Comparison of ENCODE assay signal across 21 cellular contexts in genomic region chr14:100739306-100739705, GRCh38. TPM values are rescaled to one million over a fixed set of nuclear protein-coding genes. Genes with fewer than 3 reads are reported as not detected.
A peak's percentile ranks its signal among the peaks of the same experiment; 100 is the strongest.
DNase-seq lines count a peak whose midpoint lies in the region; ATAC-seq, FAIRE-seq and TF ChIP-seq lines count a peak whose summit lies in the region.
"Had no signal": no experiment of that assay in that cellular context is flagged by ENCODE, and none has a peak within 500 bp of the region (broad histone marks: within the 10 kb centered on the region; RNA-seq: fewer than 3 reads in every experiment).

No MANE protein-coding gene starts in this region.

- no peaks in the 10 kb centered on the region for H3K79me2 ChIP-seq in osteoblast (ENCODE audit: insufficient read depth, low read length)

- H3K9me3 Mint-ChIP-seq in activated T-helper 17 cell treated with anti-CD3 and anti-CD28 coated beads, Interleukin-2, amount 50 U/mL, for 72 hours, result no peaks in the 10 kb centered on the region

- peak; percentile 13 for DNase-seq in GM12892 (ENCODE audit: insufficient read length)
- peak; percentile 26 for DNase-seq in islet precursor cell
- peak; percentile 46 for DNase-seq in osteoblast (ENCODE audit: insufficient read length, low spot score, missing footprints)
- DNase-seq in spleen, result peak; percentile 42
- DNase-seq in NCI-H526 (lab: John Stamatoyannopoulos, UW), result no peak
- DNase-seq in OCI-M1 (lab: John Stamatoyannopoulos, UW), result no peak
- DNase-seq: BE2C, GOT3, KG1, NCI-H1092, NCI-H1436, NCI-H187 treated with DMSO at 0.1 percent for 48 hours, NCI-H2107, NCI-H748 treated with DMSO at 0.1 percent for 48 hours had no signal

- no peaks in the 10 kb centered on the region for H3K9me3 ChIP-seq in osteoblast (ENCODE audit: low read depth, low read length)
- peaks cover 0 to 11% (median 0%) of the 10 kb centered on the region in 8 donors for H3K9me3 ChIP-seq in spleen
- H3K9me3 ChIP-seq: BE2C had no signal

- no peaks in the 10 kb centered on the region for H3K36me3 Mint-ChIP-seq in activated T-helper 17 cell treated with anti-CD3 and anti-CD28 coated beads, Interleukin-2, amount 50 U/mL, for 72 hours (ENCODE audit: low read depth)

- no peaks in the 10 kb centered on the region for H3K4me1 Mint-ChIP-seq in activated T-helper 17 cell treated with anti-CD3 and anti-CD28 coated beads, Interleukin-2, amount 50 U/mL, for 72 hours

- intact Hi-C loops in spleen (cut with DNase I; ENCODE audit: low total_unique reads), result no loop called here

- no peak for ATAC-seq in activated T-helper 17 cell treated with anti-CD3 and anti-CD28 coated beads, Interleukin-2, amount 50 U/mL, for 72 hours (replicated peaks)
- ATAC-seq: HCT116 had no signal

- peaks cover 4% of the 10 kb centered on the region for H3K27me3 Mint-ChIP-seq in activated T-helper 17 cell treated with anti-CD3 and anti-CD28 coated beads, Interleukin-2, amount 50 U/mL, for 72 hours

- H3K4me3 ChIP-seq in osteoblast (ENCODE audit: insufficient read depth, low read length) (no peak overlapping the region), spleen (no peak overlapping the region)

- WGBS in spleen, 5 donors, result 86 to 92% (median 89%) methylated on average over 11 of the region's 11 CpGs

- H3K27ac ChIP-seq in osteoblast (ENCODE audit: low read depth, low read length) (no peak overlapping the region), spleen (no peak overlapping the region)
- H3K27ac ChIP-seq: HL-60 had no signal

- TF ChIP-seq POLR2A in GM12892 (IDR thresholded peaks at IDR 0.05; ENCODE audit: low read depth, low read length) (no peak), spleen (IDR thresholded peaks at IDR 0.05) (no peak)

- TF ChIP-seq CTCF in osteoblast (IDR thresholded peaks at IDR 0.05; ENCODE audit: extremely low read depth, low read depth, low read length) (no peak), spleen (IDR thresholded peaks at IDR 0.05 in 8 of 11, conservative IDR thresholded peaks at IDR 0.05 in 3 of 11) (no peak)

- no peak overlapping the region for H2AFZ ChIP-seq in osteoblast (ENCODE audit: low read length)

- H3K4me2 ChIP-seq in osteoblast (ENCODE audit: insufficient read depth, low read length), result no peak overlapping the region

- no peaks in the 10 kb centered on the region for H4K20me1 ChIP-seq in osteoblast (ENCODE audit: insufficient read depth, low read length)

- H3K4me3 Mint-ChIP-seq in activated T-helper 17 cell treated with anti-CD3 and anti-CD28 coated beads, Interleukin-2, amount 50 U/mL, for 72 hours, result no peak overlapping the region

- H3K4me1 ChIP-seq in osteoblast (ENCODE audit: insufficient read depth, low read length), result no peaks in the 10 kb centered on the region
- H3K4me1 ChIP-seq in spleen, result no peaks in the 10 kb centered on the region

- FAIRE-seq in GM12892 (lab: Jason Lieb, UNC), result no peak
- FAIRE-seq: GM18507 had no signal

- H3K27me3 ChIP-seq in osteoblast (ENCODE audit: insufficient read depth, low read length) (peaks cover 4% of the 10 kb centered on the region), spleen (replicated peaks in 1 of 7) (no peaks in the 10 kb centered on the region)
- H3K27me3 ChIP-seq: BE2C had no signal

- H3K36me3 ChIP-seq in osteoblast (ENCODE audit: insufficient read depth, low read length), result no peaks in the 10 kb centered on the region
- no peaks in the 10 kb centered on the region for H3K36me3 ChIP-seq in spleen

- H3K27ac Mint-ChIP-seq in activated T-helper 17 cell treated with anti-CD3 and anti-CD28 coated beads, Interleukin-2, amount 50 U/mL, for 72 hours, result no peak overlapping the region

RNA-seq across cellular contexts. Expression of gene DLK1, which starts 12.6 kb away (rescaled TPM):
- not detected for polyA plus RNA-seq in GM12892 (2012; ENCODE audit: missing spikeins)
- total RNA-seq in osteoblast, result not detected in 2 replicates
- under 1 TPM in 3 of 7 donors, not detected in 4; 0.17 to 0.79 (median 0.38) TPM for total RNA-seq in spleen
- not detected for polyA plus RNA-seq in spleen
- total RNA-seq in activated T-helper 17 cell treated with anti-CD3 and anti-CD28 coated beads, Interleukin-2, amount 50 U/mL, for 72 hours, result not detected
- total RNA-seq: A673, HT1080, NCI-H460 had no signal

Comparison
In these comparisons a context has a peak if more than half of its experiments do, and no peak if none do; other contexts are left out.
1. DNase-seq: peak in GM12892 (single experiment), islet precursor cell (single experiment), osteoblast (single experiment) and spleen (single experiment); none in NCI-H526 (0 of 2) and OCI-M1 (single experiment).